Comparison of ENCODE assay signal across 20 cellular contexts in the genomic region with DNA sequence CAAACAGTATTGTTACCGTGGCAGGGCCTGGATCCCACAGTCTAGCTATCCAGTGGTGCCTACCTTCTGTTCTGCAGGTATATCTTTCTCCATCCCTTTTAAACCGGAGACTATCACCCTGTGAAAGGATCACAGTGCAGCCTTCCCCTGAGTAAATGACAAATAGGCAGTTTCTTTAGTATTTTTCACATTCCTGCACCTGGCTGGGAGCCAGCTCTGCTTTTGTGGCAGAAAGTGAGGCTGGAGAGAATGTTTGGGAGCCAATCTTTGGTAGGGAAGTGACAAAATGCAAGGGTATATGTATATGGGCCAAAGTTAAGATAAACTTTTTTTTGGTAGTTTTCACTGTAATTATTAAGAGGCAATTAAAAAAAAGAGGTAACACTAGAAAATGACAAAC. TPM values are rescaled to one million over a fixed set of nuclear protein-coding genes. Genes with fewer than 3 reads are reported as not detected.
A peak's percentile ranks its signal among the peaks of the same experiment; 100 is the strongest.
DNase-seq lines count a peak whose midpoint lies in the region; TF ChIP-seq lines count a peak whose summit lies in the region.
"Had no signal": no experiment of that assay in that cellular context is flagged by ENCODE, and none has a peak within 500 bp of the region (broad histone marks: within the 10 kb centered on the region; RNA-seq: fewer than 3 reads in every experiment).

No MANE protein-coding gene starts in this region.

- TF ChIP-seq EP300 in sigmoid colon (IDR thresholded peaks at IDR 0.05) (no peak), ovary (IDR thresholded peaks at IDR 0.05) (no peak)

- no peak for TF ChIP-seq CTCF in sigmoid colon (IDR thresholded peaks at IDR 0.05)
- no peak for TF ChIP-seq CTCF in ovary (IDR thresholded peaks at IDR 0.05)

- H3K9me3 ChIP-seq in sigmoid colon (no peaks in the 10 kb centered on the region), ovary (no peaks in the 10 kb centered on the region)
- H3K9me3 ChIP-seq: A549; BLaER1 treated with 17β-estradiol and CSF1 and Interleukin-3, amounts not matched to agents 10 nM and 100 nM; SJCRH30 had no signal

- TF ChIP-seq POLR2A in sigmoid colon (IDR thresholded peaks at IDR 0.05), result no peak
- no peak for TF ChIP-seq POLR2A in ovary (IDR thresholded peaks at IDR 0.05)

- H3K27ac ChIP-seq in sigmoid colon, result peak overlapping the region in 3 of 4 donors; percentile 1 to 87 (median 86)
- H3K27ac ChIP-seq in ovary, result no peak overlapping the region
- H3K27ac ChIP-seq: A549; BLaER1 treated with 17β-estradiol and CSF1 and Interleukin-3, amounts not matched to agents 10 nM and 100 nM; PC-9; SJCRH30 had no signal

- DNase-seq in NCI-H146 treated with DMSO at 0.1 percent for 48 hours (lab: John Stamatoyannopoulos, UW; ENCODE audit: unreplicated experiment) (peak; percentile 12), astrocyte of the hippocampus (ENCODE audit: low read depth, low spot score) (peak; percentile 67), left kidney (ENCODE audit: low read depth, low spot score) (peak; percentile 13), sigmoid colon (no peak), Kasumi-1 (lab: John Stamatoyannopoulos, UW) (no peak), GM03348 (ENCODE audit: low spot score) (no peak), ovary (no peak)
- DNase-seq: AML-193; CD4-positive, alpha-beta T cell; DMS79; EL; GDM1; MV-4-11; NCI-H2029; NCI-H446 treated with DMSO at 0.1 percent for 48 hours; NCI-H526; PC-9; SJCRH30 had no signal

- 64 to 79% methylated on average over 2 of the region's 2 CpGs for WGBS in sigmoid colon, 2 donors
- 42 to 61% (median 56%) methylated on average over 2 of the region's 2 CpGs for WGBS in ovary, 3 donors

- peaks cover 0 to 84% (median 50%) of the 10 kb centered on the region in 4 donors for H3K4me1 ChIP-seq in sigmoid colon
- peaks cover 1% of the 10 kb centered on the region for H3K4me1 ChIP-seq in ovary (ENCODE audit: insufficient read depth)
- H3K4me1 ChIP-seq: A549; BLaER1 treated with 17β-estradiol and CSF1 and Interleukin-3, amounts not matched to agents 10 nM and 100 nM; SJCRH30 had no signal

- H3K4me3 ChIP-seq in sigmoid colon, result no peak overlapping the region
- no peak overlapping the region for H3K4me3 ChIP-seq in ovary
- H3K4me3 ChIP-seq: A549; BLaER1 treated with 17β-estradiol and CSF1 and Interleukin-3, amounts not matched to agents 10 nM and 100 nM; PC-9; SJCRH30 had no signal

- H3K36me3 ChIP-seq in sigmoid colon (no peaks in the 10 kb centered on the region), ovary (no peaks in the 10 kb centered on the region)
- H3K36me3 ChIP-seq: BLaER1 treated with 17β-estradiol and CSF1 and Interleukin-3, amounts not matched to agents 10 nM and 100 nM; SJCRH30 had no signal

- intact Hi-C loops in sigmoid colon (cut with DNase I), result no loop called here
- intact Hi-C loops in ovary (cut with DNase I), result no loop called here

- no peaks in the 10 kb centered on the region for H3K27me3 ChIP-seq in sigmoid colon
- H3K27me3 ChIP-seq in ovary, result no peaks in the 10 kb centered on the region
- H3K27me3 ChIP-seq: BLaER1 treated with 17β-estradiol and CSF1 and Interleukin-3, amounts not matched to agents 10 nM and 100 nM; SJCRH30 had no signal

RNA-seq across cellular contexts. Expression of gene ARHGEF26, which starts 54.8 kb away (rescaled TPM):
- 100 to 1,000 TPM in 1 of 4 donors, 10 to 100 TPM in 3; 48.4 to 125 (median 81.0) TPM for total RNA-seq in sigmoid colon
- 1 to 10 TPM; 2.3 to 6.6 (median 5.4) TPM for polyA plus RNA-seq in sigmoid colon
- total RNA-seq in ovary, result 10 to 100 TPM in 5 of 7 donors, 1 to 10 TPM in 2; 7.9 to 14.1 (median 11.7) TPM
- 10 to 100 TPM in 1 of 2 donors, 1 to 10 TPM in 1; 6.9 to 14.4 TPM for polyA plus RNA-seq in ovary

Comparison
In these comparisons a context has a peak if more than half of its experiments do, and no peak if none do; other contexts are left out.
1. DNase-seq: peak in NCI-H146 treated with DMSO at 0.1 percent for 48 hours (single experiment), astrocyte of the hippocampus (single experiment) and left kidney (single experiment); none in sigmoid colon (single experiment), Kasumi-1 (0 of 2), GM03348 (single experiment) and ovary (0 of 5).
2. H3K27ac ChIP-seq: peak in sigmoid colon (3 of 4); none in ovary (0 of 2).